In the genomic region with DNA sequence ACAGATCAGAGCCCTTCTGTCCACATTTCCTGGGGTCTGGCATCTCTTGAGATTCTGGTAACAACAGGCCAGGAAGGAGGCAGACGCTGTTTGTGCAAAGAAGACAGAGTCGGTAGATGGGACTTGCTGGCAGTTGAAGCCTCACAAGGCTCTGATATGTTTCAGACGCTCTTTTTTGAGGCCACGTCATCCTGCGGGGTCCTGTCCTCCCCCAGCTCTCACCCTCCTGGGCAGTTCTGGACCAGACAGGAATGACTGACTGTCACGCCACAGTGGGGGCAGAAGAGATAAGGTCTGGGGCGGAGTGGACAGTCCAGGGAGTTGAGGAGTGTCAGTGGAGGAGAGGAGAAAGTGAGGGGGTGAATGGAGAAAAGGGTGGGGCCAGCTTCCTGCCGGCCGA, we compare ENCODE assay signal across 1 cellular context.
TF ChIP-seq lines count a peak whose summit lies in the region.

No MANE protein-coding gene starts in this region.

TF ChIP-seq in GM23338, 12 proteins besides CTCF, POLR2A, EP300 and RAD21 (continued from another document):
- TF ChIP-seq, protein P1, sequence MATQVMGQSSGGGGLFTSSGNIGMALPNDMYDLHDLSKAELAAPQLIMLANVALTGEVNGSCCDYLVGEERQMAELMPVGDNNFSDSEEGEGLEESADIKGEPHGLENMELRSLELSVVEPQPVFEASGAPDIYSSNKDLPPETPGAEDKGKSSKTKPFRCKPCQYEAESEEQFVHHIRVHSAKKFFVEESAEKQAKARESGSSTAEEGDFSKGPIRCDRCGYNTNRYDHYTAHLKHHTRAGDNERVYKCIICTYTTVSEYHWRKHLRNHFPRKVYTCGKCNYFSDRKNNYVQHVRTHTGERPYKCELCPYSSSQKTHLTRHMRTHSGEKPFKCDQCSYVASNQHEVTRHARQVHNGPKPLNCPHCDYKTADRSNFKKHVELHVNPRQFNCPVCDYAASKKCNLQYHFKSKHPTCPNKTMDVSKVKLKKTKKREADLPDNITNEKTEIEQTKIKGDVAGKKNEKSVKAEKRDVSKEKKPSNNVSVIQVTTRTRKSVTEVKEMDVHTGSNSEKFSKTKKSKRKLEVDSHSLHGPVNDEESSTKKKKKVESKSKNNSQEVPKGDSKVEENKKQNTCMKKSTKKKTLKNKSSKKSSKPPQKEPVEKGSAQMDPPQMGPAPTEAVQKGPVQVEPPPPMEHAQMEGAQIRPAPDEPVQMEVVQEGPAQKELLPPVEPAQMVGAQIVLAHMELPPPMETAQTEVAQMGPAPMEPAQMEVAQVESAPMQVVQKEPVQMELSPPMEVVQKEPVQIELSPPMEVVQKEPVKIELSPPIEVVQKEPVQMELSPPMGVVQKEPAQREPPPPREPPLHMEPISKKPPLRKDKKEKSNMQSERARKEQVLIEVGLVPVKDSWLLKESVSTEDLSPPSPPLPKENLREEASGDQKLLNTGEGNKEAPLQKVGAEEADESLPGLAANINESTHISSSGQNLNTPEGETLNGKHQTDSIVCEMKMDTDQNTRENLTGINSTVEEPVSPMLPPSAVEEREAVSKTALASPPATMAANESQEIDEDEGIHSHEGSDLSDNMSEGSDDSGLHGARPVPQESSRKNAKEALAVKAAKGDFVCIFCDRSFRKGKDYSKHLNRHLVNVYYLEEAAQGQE (IDR thresholded peaks at IDR 0.05; ENCODE audit: unreplicated experiment), result no peak
